In genomic region chr1:61233121-61233659, GRCh38 we compare ENCODE assay signal across 22 cellular contexts.
DNase-seq lines count a peak whose midpoint lies in the region; ATAC-seq, FAIRE-seq and TF ChIP-seq lines count a peak whose summit lies in the region.
"Had no signal": no experiment of that assay in that cellular context is flagged by ENCODE, and none has a peak within 500 bp of the region (broad histone marks: within the 10 kb centered on the region; RNA-seq: fewer than 3 reads in every experiment).

No MANE protein-coding gene starts in this region.

- H3K9me3 ChIP-seq in K562 (replicated peaks; ENCODE audit: control insufficient read depth, insufficient read depth, low read depth, low read length) (no peaks in the 10 kb centered on the region), liver (ENCODE audit: control insufficient read depth in 4 of 4, low read length in 3 of 4) (no peaks in the 10 kb centered on the region), OCI-LY7 (ENCODE audit: low read length) (no peaks in the 10 kb centered on the region), endodermal cell (ENCODE audit: control insufficient read depth, low read length) (no peaks in the 10 kb centered on the region)

- TF ChIP-seq RAD21 in K562 (CRISPR knock-in tag; conservative IDR thresholded peaks at IDR 0.05 in 1 of 2, IDR thresholded peaks at IDR 0.05 in 1 of 2) (no peak), liver (IDR thresholded peaks at IDR 0.05) (no peak)

- no peak overlapping the region for H3K4me3 Mint-ChIP-seq in endodermal cell
- H3K4me3 Mint-ChIP-seq: CD8-positive, alpha-beta T cell had no signal

- ATAC-seq in K562, result no peak
- ATAC-seq: CD8-positive, alpha-beta T cell had no signal

- no peaks in the 10 kb centered on the region for H3K9me2 ChIP-seq in OCI-LY7 (ENCODE audit: insufficient read depth, low read length)

- H3K27ac ChIP-seq in K562 (ENCODE audit: extremely low read depth, low read depth, low read length), result peak overlapping the region; percentile 55; the same call in 1 of the 3 replicates
- no peak overlapping the region for H3K27ac ChIP-seq in liver (ENCODE audit: low read depth in 1 of 2, low read length in 2 of 2)
- H3K27ac ChIP-seq in OCI-LY7 (ENCODE audit: low read depth, low read length, poor library complexity, severe bottlenecking), result no peak overlapping the region
- H3K27ac ChIP-seq in endodermal cell (ENCODE audit: low read depth, low read length), result no peak overlapping the region
- H3K27ac ChIP-seq: KMS-11, RWPE1, SK-N-MC had no signal

- peaks cover 62% of the 10 kb centered on the region for H3K79me2 ChIP-seq in K562 (ENCODE audit: control insufficient read depth, insufficient read depth, low read length)
- no peaks in the 10 kb centered on the region for H3K79me2 ChIP-seq in OCI-LY7 (ENCODE audit: insufficient read depth, low read depth, low read length)

- no peaks in the 10 kb centered on the region for H3K9me3 Mint-ChIP-seq in endodermal cell
- H3K9me3 Mint-ChIP-seq: CD8-positive, alpha-beta T cell had no signal

- no peaks in the 10 kb centered on the region for H3K9me1 ChIP-seq in K562 (ENCODE audit: control insufficient read depth, insufficient read depth, low read length)

- BruUV-seq in K562 (replicated peaks; lab: Mats Ljungman, UMichigan) (no TSS peak), OCI-LY7 (replicated peaks; lab: Mats Ljungman, UMichigan) (no TSS peak)

- FAIRE-seq in K562 (lab: Jason Lieb, UNC), result no peak
- FAIRE-seq: G401.6, GM18507 had no signal

- H4K20me1 ChIP-seq in K562 (replicated peaks; ENCODE audit: control insufficient read depth, insufficient read depth, low read length) (no peaks in the 10 kb centered on the region), OCI-LY7 (ENCODE audit: insufficient read depth, low read length) (peaks cover 8% of the 10 kb centered on the region; the same call in 1 of the 2 replicates)

- CTCF ChIA-PET in K562 (lab: Yijun Ruan, JAX; ENCODE audit: low intra/inter-chr PET ratio) (no interaction called here), OCI-LY7 (lab: Charles Lee; ENCODE audit: unreplicated experiment) (no interaction called here)

- TF ChIP-seq POLR2A in K562 (conservative IDR thresholded peaks at IDR 0.05), result no peak

- H3K27me3 ChIP-seq in K562 (ENCODE audit: control insufficient read depth in 2 of 2, insufficient read depth in 2 of 2, low read length in 2 of 2) (no peaks in the 10 kb centered on the region), liver (ENCODE audit: control insufficient read depth in 4 of 4, insufficient read depth in 4 of 4, low read length in 3 of 4) (no peaks in the 10 kb centered on the region), endodermal cell (ENCODE audit: control insufficient read depth, insufficient read depth, low read length, poor library complexity, severe bottlenecking) (no peaks in the 10 kb centered on the region)

- no peaks in the 10 kb centered on the region for H3K36me3 ChIP-seq in K562 (ENCODE audit: control insufficient read depth, insufficient read depth, low read length)
- peaks cover 0 to 2% (median 0%) of the 10 kb centered on the region in 4 donors for H3K36me3 ChIP-seq in liver (ENCODE audit: control insufficient read depth in 4 of 4, insufficient read depth in 3 of 4, low read depth in 1 of 4, low read length in 3 of 4)
- H3K36me3 ChIP-seq in OCI-LY7 (ENCODE audit: insufficient read depth, low read length), result no peaks in the 10 kb centered on the region
- H3K36me3 ChIP-seq in endodermal cell (ENCODE audit: control insufficient read depth, insufficient read depth, low read length), result no peaks in the 10 kb centered on the region

- no peaks in the 10 kb centered on the region for H3K36me3 Mint-ChIP-seq in endodermal cell (ENCODE audit: low read depth)
- H3K36me3 Mint-ChIP-seq: CD8-positive, alpha-beta T cell had no signal

- TF ChIP-seq EP300 in K562 (IDR thresholded peaks at IDR 0.05; ENCODE audit: low read length), result no peak

- H3K4me1 Mint-ChIP-seq in endodermal cell, result peaks cover 25% of the 10 kb centered on the region

- peaks cover 5% of the 10 kb centered on the region for H3K27me3 Mint-ChIP-seq in endodermal cell (ENCODE audit: insufficient read depth)

- no peak overlapping the region for H2AFZ ChIP-seq in K562 (ENCODE audit: low read depth, low read length)
- no peak overlapping the region for H2AFZ ChIP-seq in OCI-LY7 (ENCODE audit: low read length)

- intact Hi-C loops in K562 (cut with micrococcal nuclease), result no loop called here
- intact Hi-C loops in OCI-LY7 (cut with micrococcal nuclease; ENCODE audit: unreplicated experiment), result no loop called here

- H3K4me1 ChIP-seq in K562 (replicated peaks in 1 of 2; ENCODE audit: control insufficient read depth in 2 of 2, insufficient read depth in 2 of 2, low read length in 2 of 2) (peaks cover 4 to 37% of the 10 kb centered on the region in 2 experiments; a peak in 3 of 5 replicates), liver (ENCODE audit: control insufficient read depth in 4 of 4, insufficient read depth in 4 of 4, low read length in 3 of 4) (peaks cover 0 to 39% (median 16%) of the 10 kb centered on the region in 4 donors), OCI-LY7 (ENCODE audit: insufficient read depth, low read length, poor library complexity, severe bottlenecking) (no peaks in the 10 kb centered on the region), endodermal cell (ENCODE audit: control insufficient read depth, insufficient read depth, low read length) (peaks cover 3% of the 10 kb centered on the region)

- TF ChIP-seq CTCF in K562 (IDR thresholded peaks at IDR 0.05 in 2 of 3, conservative IDR thresholded peaks at IDR 0.05 in 1 of 3; ENCODE audit: insufficient read depth in 2 of 3, low read depth in 1 of 3, low read length in 3 of 3) (no peak), liver (IDR thresholded peaks at IDR 0.05; ENCODE audit: low read depth, low read length, missing input control) (no peak), OCI-LY7 (conservative IDR thresholded peaks at IDR 0.05; ENCODE audit: low read length) (no peak), endodermal cell (conservative IDR thresholded peaks at IDR 0.05) (no peak)

- H3K4me2 ChIP-seq in K562 (ENCODE audit: insufficient read depth, low read length) (no peak overlapping the region), OCI-LY7 (ENCODE audit: low read length) (no peak overlapping the region)
- H3K4me2 ChIP-seq: KMS-11 had no signal

- in situ Hi-C loops in K562 (cut with MboI), result no loop called here

- DNase-seq in NOMO-1 treated with DMSO at 0.1 percent for 48 hours (lab: John Stamatoyannopoulos, UW; ENCODE audit: unreplicated experiment), result peak; percentile 26
- DNase-seq in NOMO-1 treated with dmso at 0.1 percent for 144 hours (lab: John Stamatoyannopoulos, UW; ENCODE audit: unreplicated experiment), result no peak
- no peak for DNase-seq in K562 (ENCODE audit: extremely low read depth in 1 of 4, low spot score in 3 of 4)
- no peak for DNase-seq in OCI-LY7 (ENCODE audit: low spot score)
- no peak for DNase-seq in endodermal cell
- DNase-seq in NCI-H1092 treated with DMSO at 0.1 percent for 48 hours (lab: John Stamatoyannopoulos, UW), result no peak
- DNase-seq: AML-193; C1 segment of cervical spinal cord; CD8-positive, alpha-beta T cell; GOT3; HCEC 1CT; NCI-H1417; NCI-H1694 treated with DMSO at 0.1 percent for 48 hours; NCI-H446 treated with DMSO at 0.1 percent for 48 hours; NCI-H526 treated with DMSO at 0.1 percent for 48 hours; SHP77 treated with DMSO at 0.1 percent for 48 hours had no signal

- 69% methylated on average over 5 of the region's 5 CpGs for WGBS in K562 (ENCODE audit: insufficient coverage, low coverage, missing lambda C conversion rate)
- WGBS in liver, result 89% methylated on average over 5 of the region's 5 CpGs
- 92 to 100% methylated on average over 3 to 5 of the region's 5 CpGs for WGBS in endodermal cell (ENCODE audit: insufficient coverage in 1 of 2, insufficient read length in 1 of 2), 2 experiments

- POLR2A ChIA-PET in K562 (lab: Yijun Ruan, JAX), result interaction anchor here (0.8 to 2.3 kb wide), 4 partner anchors 8 to 114 kb away, joined by 3 to 6 read pairs (median 4); no protein-coding TSS in a partner anchor
- POLR2A ChIA-PET in OCI-LY7 (lab: Charles Lee), result interaction anchor here (0.6 to 1.4 kb wide), 2 partner anchors 9 to 12 kb away, joined by 3 to 4 read pairs; no protein-coding TSS in a partner anchor

- peak overlapping the region in 1 of 2 experiments; percentile 21; a peak in 2 of 4 replicates for H3K9ac ChIP-seq in K562 (ENCODE audit: insufficient read depth in 1 of 2, low read depth in 2 of 2, low read length in 2 of 2)
- no peak overlapping the region for H3K9ac ChIP-seq in liver (ENCODE audit: low read depth in 1 of 2, low read length in 2 of 2)
- no peak overlapping the region for H3K9ac ChIP-seq in endodermal cell (ENCODE audit: extremely low read depth, low read length, poor library complexity, severe bottlenecking)
- H3K9ac ChIP-seq: KMS-11 had no signal

- H3K4me3 ChIP-seq in K562 (no peak overlapping the region), liver (ENCODE audit: low read depth in 1 of 3, low read length in 3 of 3) (no peak overlapping the region), OCI-LY7 (ENCODE audit: low read depth, low read length, poor library complexity, severe bottlenecking) (no peak overlapping the region), endodermal cell (ENCODE audit: low read length) (no peak overlapping the region)
- H3K4me3 ChIP-seq: SK-N-MC had no signal

- H3K27ac Mint-ChIP-seq in endodermal cell, result no peak overlapping the region
- H3K27ac Mint-ChIP-seq: CD8-positive, alpha-beta T cell had no signal

TF ChIP-seq in K562, 482 proteins besides CTCF, POLR2A, EP300 and RAD21 (continues in another document):
- no peak for TF ChIP-seq KAT2B (IDR thresholded peaks at IDR 0.05; ENCODE audit: low read depth, low read length)

TF ChIP-seq in liver, 16 proteins besides CTCF, POLR2A, EP300 and RAD21:
- peak; percentile 35 to 50 for TF ChIP-seq HNF4A (conservative IDR thresholded peaks at IDR 0.05)
- no peak for TF ChIP-seq SP1 (IDR thresholded peaks at IDR 0.05)
